In genomic region chr12:951166-951565, GRCh38 we compare ENCODE assay signal across 23 cellular contexts. TPM values are rescaled to one million over a fixed set of nuclear protein-coding genes. Genes with fewer than 3 reads are reported as not detected.
DNase-seq lines count a peak whose midpoint lies in the region; ATAC-seq and TF ChIP-seq lines count a peak whose summit lies in the region.
"Had no signal": no experiment of that assay in that cellular context is flagged by ENCODE, and none has a peak within 500 bp of the region (broad histone marks: within the 10 kb centered on the region; RNA-seq: fewer than 3 reads in every experiment).

No MANE protein-coding gene starts in this region.

- H3K27me3 ChIP-seq in Caco-2 (replicated peaks; ENCODE audit: control insufficient read depth, insufficient read depth, low read length), result no peaks in the 10 kb centered on the region
- H3K27me3 ChIP-seq: adrenal gland, BLaER1, heart left ventricle, upper lobe of right lung had no signal

- H3K4me3 ChIP-seq in Caco-2 (ENCODE audit: low read depth, low read length), result no peak overlapping the region
- H3K4me3 ChIP-seq: adrenal gland, BLaER1, heart left ventricle, upper lobe of right lung had no signal

- POLR2A ChIA-PET in Caco-2 (lab: Charles Lee), result interaction anchor here (1.5 kb wide), 1 partner anchor 41 kb away, joined by 4 read pairs; no protein-coding TSS in a partner anchor

- H3K4me1 Mint-ChIP-seq in Caco-2 (ENCODE audit: low read depth, unreplicated experiment), result peaks cover 26% of the 10 kb centered on the region
- H3K4me1 Mint-ChIP-seq in activated T-helper 2 cell treated with anti-CD3 and anti-CD28 coated beads, Interferon-gamma antibody, Interleukin-2, Interleukin-4, amounts not matched to agents 10 μg/mL and 5 μg/mL and 100 μg/mL, durations not matched to agents 14 hours and 24 hours and 36 hours (ENCODE audit: low read depth), result peaks cover 24% of the 10 kb centered on the region
- H3K4me1 Mint-ChIP-seq in natural killer cell treated with Interleukin-12 subunit alpha and Interleukin-12 subunit beta and Interleukin-15 and Interleukin-18, amount 100 ng/mL, for 72 hours (ENCODE audit: low read depth in 2 of 2), result peaks cover 18 to 22% of the 10 kb centered on the region in 2 donors

- ATAC-seq in natural killer cell treated with Interleukin-12 subunit alpha and Interleukin-12 subunit beta and Interleukin-15 and Interleukin-18, amount 100 ng/mL, for 72 hours, result no peak
- ATAC-seq: heart left ventricle; stimulated activated naive CD8-positive, alpha-beta T cell treated with anti-CD3 and anti-CD28 coated beads, Interleukin-15, Interleukin-2, amounts not matched to agents 100 U/mL and 50 U/mL, for 24 hours; upper lobe of right lung had no signal

- no peaks in the 10 kb centered on the region for H3K9me3 ChIP-seq in Caco-2
- H3K9me3 ChIP-seq: adrenal gland, BLaER1, heart left ventricle, upper lobe of right lung had no signal

- TF ChIP-seq CTCF in Caco-2 (IDR thresholded peaks at IDR 0.05; ENCODE audit: insufficient read depth in 1 of 2, low read depth in 1 of 2, low read length in 1 of 2, severe bottlenecking in 1 of 2, unreplicated experiment in 1 of 2), result no peak

- peak overlapping the region; percentile 1 for H3K4me3 Mint-ChIP-seq in Caco-2 (ENCODE audit: unreplicated experiment)
- peak overlapping the region; percentile 57 for H3K4me3 Mint-ChIP-seq in activated T-helper 2 cell treated with anti-CD3 and anti-CD28 coated beads, Interferon-gamma antibody, Interleukin-2, Interleukin-4, amounts not matched to agents 10 μg/mL and 5 μg/mL and 100 μg/mL, durations not matched to agents 14 hours and 24 hours and 36 hours (ENCODE audit: low read depth)
- H3K4me3 Mint-ChIP-seq in natural killer cell treated with Interleukin-12 subunit alpha and Interleukin-12 subunit beta and Interleukin-15 and Interleukin-18, amount 100 ng/mL, for 72 hours, result peak overlapping the region; percentile 6

- CTCF ChIA-PET in Caco-2 (lab: Charles Lee), result interaction anchor here (1.0 to 3.8 kb wide), 4 partner anchors 16 to 381 kb away, joined by 3 to 71 read pairs (median 4); no protein-coding TSS in a partner anchor

- no peaks in the 10 kb centered on the region; the same call in 1 of the 2 replicates for H3K36me3 ChIP-seq in Caco-2 (ENCODE audit: control insufficient read depth, insufficient read depth, low read length)
- H3K36me3 ChIP-seq: adrenal gland, BLaER1, heart left ventricle, upper lobe of right lung had no signal

- intact Hi-C loops in Caco-2 (cut with micrococcal nuclease; ENCODE audit: unreplicated experiment), result loop anchor here (1.0 to 5.0 kb wide), 3 partner anchors 18 to 319 kb away; no protein-coding TSS in a partner anchor
- intact Hi-C loops in activated T-helper 2 cell treated with anti-CD3 and anti-CD28 coated beads, Interferon-gamma antibody, Interleukin-2, Interleukin-4, amounts not matched to agents 10 μg/mL and 5 μg/mL and 100 μg/mL, durations not matched to agents 14 hours and 24 hours and 36 hours (cut with micrococcal nuclease), result no loop called here

- peak; percentile 5 for DNase-seq in NCI-H526 treated with DMSO at 0.1 percent for 48 hours (lab: John Stamatoyannopoulos, UW)
- no peak for DNase-seq in NCI-H526 (lab: John Stamatoyannopoulos, UW)
- peak; percentile 89 to 90 for DNase-seq in Caco-2
- DNase-seq in activated T-helper 2 cell treated with anti-CD3 and anti-CD28 coated beads, Interferon-gamma antibody, Interleukin-2, Interleukin-4, amounts not matched to agents 10 μg/mL and 5 μg/mL and 100 μg/mL, durations not matched to agents 14 hours and 24 hours and 36 hours (ENCODE audit: low spot score), result no peak
- no peak for DNase-seq in natural killer cell treated with Interleukin-12 subunit alpha and Interleukin-12 subunit beta and Interleukin-15 and Interleukin-18, amount 100 ng/mL, for 72 hours (ENCODE audit: low spot score)
- DNase-seq in NCI-H510A (lab: John Stamatoyannopoulos, UW), result no peak
- no peak for DNase-seq in RKO (ENCODE audit: low spot score)
- no peak for DNase-seq in NCI-H774 (lab: John Stamatoyannopoulos, UW)
- DNase-seq: 8988T; activated CD4-positive, alpha-beta T cell treated with anti-CD3 and anti-CD28 coated beads, Interleukin-2, amount 10 ng/mL, durations not matched to agents 7 days and 5 days; adrenal gland; central memory CD4-positive, alpha-beta T cell; effector CD8-positive, alpha-beta T cell; heart left ventricle; mammary epithelial cell; NCI-H187; NCI-H446; retina; SHP77; stimulated activated CD4-positive, alpha-beta T cell treated with anti-CD3 and anti-CD28 coated beads, Interleukin-15, amount 100 ng/mL, for 24 hours; stimulated activated naive CD8-positive, alpha-beta T cell treated with anti-CD3 and anti-CD28 coated beads, Interleukin-15, Interleukin-2, amounts not matched to agents 100 U/mL and 50 U/mL, for 24 hours; upper lobe of right lung had no signal

- no TSS peak for BruUV-seq in Caco-2 (replicated peaks; lab: Mats Ljungman, UMichigan)

- no peaks in the 10 kb centered on the region for H3K9me3 Mint-ChIP-seq in Caco-2 (ENCODE audit: unreplicated experiment)
- no peaks in the 10 kb centered on the region for H3K9me3 Mint-ChIP-seq in activated T-helper 2 cell treated with anti-CD3 and anti-CD28 coated beads, Interferon-gamma antibody, Interleukin-2, Interleukin-4, amounts not matched to agents 10 μg/mL and 5 μg/mL and 100 μg/mL, durations not matched to agents 14 hours and 24 hours and 36 hours
- no peaks in the 10 kb centered on the region for H3K9me3 Mint-ChIP-seq in natural killer cell treated with Interleukin-12 subunit alpha and Interleukin-12 subunit beta and Interleukin-15 and Interleukin-18, amount 100 ng/mL, for 72 hours
- H3K9me3 Mint-ChIP-seq: activated CD4-positive, alpha-beta T cell treated with anti-CD3 and anti-CD28 coated beads, Interleukin-2, amount 10 ng/mL, durations not matched to agents 7 days and 5 days had no signal

- H3K36me3 Mint-ChIP-seq in Caco-2 (ENCODE audit: insufficient read depth, unreplicated experiment), result peaks cover 33% of the 10 kb centered on the region
- H3K36me3 Mint-ChIP-seq in activated T-helper 2 cell treated with anti-CD3 and anti-CD28 coated beads, Interferon-gamma antibody, Interleukin-2, Interleukin-4, amounts not matched to agents 10 μg/mL and 5 μg/mL and 100 μg/mL, durations not matched to agents 14 hours and 24 hours and 36 hours (ENCODE audit: low read depth), result peaks cover 18% of the 10 kb centered on the region
- H3K36me3 Mint-ChIP-seq in natural killer cell treated with Interleukin-12 subunit alpha and Interleukin-12 subunit beta and Interleukin-15 and Interleukin-18, amount 100 ng/mL, for 72 hours, result no peaks in the 10 kb centered on the region

- no peaks in the 10 kb centered on the region for H3K27me3 Mint-ChIP-seq in Caco-2 (ENCODE audit: insufficient read depth, unreplicated experiment)
- H3K27me3 Mint-ChIP-seq in activated T-helper 2 cell treated with anti-CD3 and anti-CD28 coated beads, Interferon-gamma antibody, Interleukin-2, Interleukin-4, amounts not matched to agents 10 μg/mL and 5 μg/mL and 100 μg/mL, durations not matched to agents 14 hours and 24 hours and 36 hours (ENCODE audit: low read depth), result no peaks in the 10 kb centered on the region
- H3K27me3 Mint-ChIP-seq in natural killer cell treated with Interleukin-12 subunit alpha and Interleukin-12 subunit beta and Interleukin-15 and Interleukin-18, amount 100 ng/mL, for 72 hours, result no peaks in the 10 kb centered on the region
- H3K27me3 Mint-ChIP-seq: activated CD4-positive, alpha-beta T cell treated with anti-CD3 and anti-CD28 coated beads, Interleukin-2, amount 10 ng/mL, durations not matched to agents 7 days and 5 days had no signal

- peak overlapping the region; percentile 77 for H3K27ac Mint-ChIP-seq in Caco-2 (ENCODE audit: unreplicated experiment)
- no peak overlapping the region for H3K27ac Mint-ChIP-seq in activated T-helper 2 cell treated with anti-CD3 and anti-CD28 coated beads, Interferon-gamma antibody, Interleukin-2, Interleukin-4, amounts not matched to agents 10 μg/mL and 5 μg/mL and 100 μg/mL, durations not matched to agents 14 hours and 24 hours and 36 hours
- peak overlapping the region; percentile 91 to 97 for H3K27ac Mint-ChIP-seq in natural killer cell treated with Interleukin-12 subunit alpha and Interleukin-12 subunit beta and Interleukin-15 and Interleukin-18, amount 100 ng/mL, for 72 hours

- H3K4me1 ChIP-seq in Caco-2, result peaks cover 27% of the 10 kb centered on the region

RNA-seq across cellular contexts. Expression of gene RAD52, which starts 1.7 kb away (rescaled TPM):
- total RNA-seq in Caco-2 (2022), result 53.8 and 53.9 TPM in 2 replicates
- total RNA-seq in activated T-helper 2 cell treated with anti-CD3 and anti-CD28 coated beads, Interferon-gamma antibody, Interleukin-2, Interleukin-4, amounts not matched to agents 10 μg/mL and 5 μg/mL and 100 μg/mL, durations not matched to agents 14 hours and 24 hours and 36 hours, result 14.5 and 15.3 TPM in 2 replicates
- 10 to 100 TPM; 17.0 to 24.9 TPM for total RNA-seq in natural killer cell treated with Interleukin-12 subunit alpha and Interleukin-12 subunit beta and Interleukin-15 and Interleukin-18, amount 100 ng/mL, for 72 hours

RNA-seq across cellular contexts. Expression of gene ERC1, which starts 39.9 kb away (rescaled TPM):
- 88.4 and 111 TPM in 2 replicates for total RNA-seq in Caco-2 (2022)
- total RNA-seq in activated T-helper 2 cell treated with anti-CD3 and anti-CD28 coated beads, Interferon-gamma antibody, Interleukin-2, Interleukin-4, amounts not matched to agents 10 μg/mL and 5 μg/mL and 100 μg/mL, durations not matched to agents 14 hours and 24 hours and 36 hours, result 37.5 and 42.6 TPM in 2 replicates
- total RNA-seq in natural killer cell treated with Interleukin-12 subunit alpha and Interleukin-12 subunit beta and Interleukin-15 and Interleukin-18, amount 100 ng/mL, for 72 hours, result 10 to 100 TPM; 32.6 to 77.2 TPM

Comparison
In these comparisons a context has a peak if more than half of its experiments do, and no peak if none do; other contexts are left out.
1. DNase-seq: peak in NCI-H526 treated with DMSO at 0.1 percent for 48 hours (single experiment) and Caco-2 (2 of 2); none in NCI-H526 (0 of 2), activated T-helper 2 cell treated with anti-CD3 and anti-CD28 coated beads, Interferon-gamma antibody, Interleukin-2, Interleukin-4, amounts not matched to agents 10 μg/mL and 5 μg/mL and 100 μg/mL, durations not matched to agents 14 hours and 24 hours and 36 hours (single experiment), natural killer cell treated with Interleukin-12 subunit alpha and Interleukin-12 subunit beta and Interleukin-15 and Interleukin-18, amount 100 ng/mL, for 72 hours (single experiment), NCI-H510A (single experiment), RKO (single experiment) and NCI-H774 (single experiment).
2. H3K4me3 Mint-ChIP-seq: peak in every context shown above with its lines; median percentile 57 in activated T-helper 2 cell treated with anti-CD3 and anti-CD28 coated beads, Interferon-gamma antibody, Interleukin-2, Interleukin-4, amounts not matched to agents 10 μg/mL and 5 μg/mL and 100 μg/mL, durations not matched to agents 14 hours and 24 hours and 36 hours; 6 in natural killer cell treated with Interleukin-12 subunit alpha and Interleukin-12 subunit beta and Interleukin-15 and Interleukin-18, amount 100 ng/mL, for 72 hours; 1 in Caco-2.